Comparison of ENCODE assay signal across 10 cellular contexts in the genomic region with DNA sequence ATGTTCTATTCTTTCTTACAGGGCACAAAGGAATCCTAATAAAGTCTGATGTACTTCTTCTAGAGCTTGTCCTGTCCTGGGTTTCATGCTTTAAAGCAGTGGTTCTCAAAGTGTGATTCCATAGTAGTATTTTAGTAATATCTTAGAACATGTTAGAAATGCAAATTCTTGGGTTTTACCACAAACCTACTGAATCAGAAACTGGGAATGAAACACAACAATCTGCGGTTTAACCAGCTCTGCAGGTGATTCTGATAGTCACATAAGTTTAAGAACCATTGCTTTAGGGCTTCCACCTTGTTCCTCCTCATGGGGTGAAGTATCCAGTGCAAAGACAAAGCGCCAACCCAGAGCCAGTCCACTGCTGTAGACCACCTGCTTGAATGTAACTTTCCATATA. TPM values are rescaled to one million over a fixed set of nuclear protein-coding genes. Genes with fewer than 3 reads are reported as not detected.
DNase-seq lines count a peak whose midpoint lies in the region; ATAC-seq and TF ChIP-seq lines count a peak whose summit lies in the region.
"Had no signal": no experiment of that assay in that cellular context is flagged by ENCODE, and none has a peak within 500 bp of the region (broad histone marks: within the 10 kb centered on the region; RNA-seq: fewer than 3 reads in every experiment).

No MANE protein-coding gene starts in this region.

- no peaks in the 10 kb centered on the region for H3K36me3 ChIP-seq in BE2C

- peak; percentile 33 for DNase-seq in choroid plexus epithelial cell (ENCODE audit: low read depth)
- no peak for DNase-seq in BE2C
- no peak for DNase-seq in activated effector memory CD4-positive, alpha-beta T cell treated with anti-CD3 and anti-CD28 coated beads, Interleukin-2, amount 50 U/mL, for 16 hours
- DNase-seq in KBM-7 = no peak
- no peak for DNase-seq in superior temporal gyrus (ENCODE audit: extremely low spot score)
- DNase-seq: activated gamma-delta T cell had no signal

- no peaks in the 10 kb centered on the region for H3K27me3 ChIP-seq in BE2C

- no peak overlapping the region for H3K4me3 ChIP-seq in choroid plexus epithelial cell (ENCODE audit: low read depth, low read length)
- no peak overlapping the region for H3K4me3 ChIP-seq in BE2C (ENCODE audit: low read depth, low read length)

- no peaks in the 10 kb centered on the region; the same call in 1 of the 2 replicates for H3K9me3 ChIP-seq in BE2C

- in situ Hi-C loops in KBM-7 (cut with MboI; ENCODE audit: low pct_unique_long_range_greater_than_20kb, low sequenced_read_pairs) = no loop called here

- peak; percentile 71 for ATAC-seq in GM18861 (IDR thresholded peaks at IDR 0.05; ENCODE audit: unreplicated experiment)
- peak; percentile 94 for ATAC-seq in GM21529 (IDR thresholded peaks at IDR 0.05; ENCODE audit: unreplicated experiment)
- peak; percentile 67 for ATAC-seq in HG03159 (IDR thresholded peaks at IDR 0.05; ENCODE audit: unreplicated experiment)
- ATAC-seq: stimulated activated effector memory CD8-positive, alpha-beta T cell treated with anti-CD3 and anti-CD28 coated beads, Interleukin-12 subunit alpha, Interleukin-12 subunit beta, amount 100 ng/mL, for 72 hours had no signal

- H3K4me1 ChIP-seq in BE2C = no peaks in the 10 kb centered on the region

- TF ChIP-seq CTCF in choroid plexus epithelial cell (conservative IDR thresholded peaks at IDR 0.05; ENCODE audit: low read depth, low read length) (no peak), BE2C (IDR thresholded peaks at IDR 0.05; ENCODE audit: low read depth, low read length) (no peak)

RNA-seq across cellular contexts. Expression of a gene that starts 41.1 kb away (rescaled TPM):
- not detected for polyA plus RNA-seq in BE2C (2012; ENCODE audit: insufficient read depth, insufficient read length, low read depth)
